In genomic region chr16:87407511-87408112, GRCh38 we compare ENCODE assay signal across 8 cellular contexts. TPM values are rescaled to one million over a fixed set of nuclear protein-coding genes. Genes with fewer than 3 reads are reported as not detected.
DNase-seq lines count a peak whose midpoint lies in the region; ATAC-seq and TF ChIP-seq lines count a peak whose summit lies in the region.

No MANE protein-coding gene starts in this region.

- no peak overlapping the region for H3K27ac Mint-ChIP-seq in stimulated activated effector memory CD8-positive, alpha-beta T cell treated with anti-CD3 and anti-CD28 coated beads, Interleukin-12 subunit alpha, Interleukin-12 subunit beta, amount 100 ng/mL, for 72 hours

- no peaks in the 10 kb centered on the region for H3K9me3 ChIP-seq in RWPE2 (ENCODE audit: severe bottlenecking)

- no peak overlapping the region for H3K4me3 Mint-ChIP-seq in stimulated activated effector memory CD8-positive, alpha-beta T cell treated with anti-CD3 and anti-CD28 coated beads, Interleukin-12 subunit alpha, Interleukin-12 subunit beta, amount 100 ng/mL, for 72 hours

- no peak for TF ChIP-seq CTCF in RWPE2 (IDR thresholded peaks at IDR 0.05; ENCODE audit: poor library complexity, severe bottlenecking)

- peaks cover 8% of the 10 kb centered on the region for H3K4me1 Mint-ChIP-seq in stimulated activated effector memory CD8-positive, alpha-beta T cell treated with anti-CD3 and anti-CD28 coated beads, Interleukin-12 subunit alpha, Interleukin-12 subunit beta, amount 100 ng/mL, for 72 hours

- H3K36me3 Mint-ChIP-seq in stimulated activated effector memory CD8-positive, alpha-beta T cell treated with anti-CD3 and anti-CD28 coated beads, Interleukin-12 subunit alpha, Interleukin-12 subunit beta, amount 100 ng/mL, for 72 hours: peaks cover 72% of the 10 kb centered on the region

- H3K9me3 Mint-ChIP-seq in stimulated activated effector memory CD8-positive, alpha-beta T cell treated with anti-CD3 and anti-CD28 coated beads, Interleukin-12 subunit alpha, Interleukin-12 subunit beta, amount 100 ng/mL, for 72 hours: no peaks in the 10 kb centered on the region

- no peak for DNase-seq in RWPE2 (ENCODE audit: low spot score)
- DNase-seq in glomerular visceral epithelial cell (ENCODE audit: extremely low spot score): peak; percentile 97
- no peak for DNase-seq in stimulated activated effector memory CD8-positive, alpha-beta T cell treated with anti-CD3 and anti-CD28 coated beads, Interleukin-12 subunit alpha, Interleukin-12 subunit beta, amount 100 ng/mL, for 72 hours (ENCODE audit: low spot score in 2 of 2)
- DNase-seq in SK-N-DZ (ENCODE audit: low spot score): no peak
- no peak for DNase-seq in nucleus accumbens (lab: John Stamatoyannopoulos, UW)

- peaks cover 16% of the 10 kb centered on the region for H3K4me1 ChIP-seq in RWPE2 (ENCODE audit: insufficient read depth, poor library complexity, severe bottlenecking)

- peaks cover 56% of the 10 kb centered on the region for H3K36me3 ChIP-seq in RWPE2 (ENCODE audit: low read depth)

- ATAC-seq in GM21576 (IDR thresholded peaks at IDR 0.05; ENCODE audit: unreplicated experiment): peak; percentile 55
- ATAC-seq in RWPE2 (ENCODE audit: low read depth): peak; percentile 83
- peak; percentile 74 for ATAC-seq in stimulated activated effector memory CD8-positive, alpha-beta T cell treated with anti-CD3 and anti-CD28 coated beads, Interleukin-12 subunit alpha, Interleukin-12 subunit beta, amount 100 ng/mL, for 72 hours
- ATAC-seq in HG02588 (IDR thresholded peaks at IDR 0.05; ENCODE audit: unreplicated experiment): no peak
- no peak for ATAC-seq in GM19351 (IDR thresholded peaks at IDR 0.05; ENCODE audit: unreplicated experiment)

- no peaks in the 10 kb centered on the region for H3K27me3 ChIP-seq in RWPE2 (ENCODE audit: insufficient read depth, poor library complexity, severe bottlenecking)

- H3K27ac ChIP-seq in RWPE2 (ENCODE audit: poor library complexity, severe bottlenecking): no peak overlapping the region

- H3K4me3 ChIP-seq in RWPE2 (ENCODE audit: severe bottlenecking): no peak overlapping the region

RNA-seq across cellular contexts. Expression of gene MAP1LC3B, which starts 15.5 kb away (rescaled TPM):
- polyA plus RNA-seq in SK-N-DZ (2014; cell fraction: cytosol; rRNA removed): 20.0 and 20.9 TPM in 2 replicates
- 12.2 and 28.2 TPM in 2 replicates for polyA plus RNA-seq in SK-N-DZ (2014; cell fraction: nucleus; rRNA removed)

RNA-seq across cellular contexts. Expression of gene FBXO31, which starts 24.0 kb away (rescaled TPM):
- 16.3 and 28.1 TPM in 2 replicates for polyA plus RNA-seq in SK-N-DZ (2014; cell fraction: cytosol; rRNA removed)
- 25.0 and 32.5 TPM in 2 replicates for polyA plus RNA-seq in SK-N-DZ (2014; cell fraction: nucleus; rRNA removed)

Comparison
In these comparisons a context has a peak if more than half of its experiments do, and no peak if none do; other contexts are left out.
1. ATAC-seq: peak in GM21576 (single experiment), RWPE2 (single experiment) and stimulated activated effector memory CD8-positive, alpha-beta T cell treated with anti-CD3 and anti-CD28 coated beads, Interleukin-12 subunit alpha, Interleukin-12 subunit beta, amount 100 ng/mL, for 72 hours (single experiment); none in HG02588 (single experiment) and GM19351 (single experiment).